Comparison of ENCODE assay signal across 7 cellular contexts in genomic region chrX:69615323-69615722, GRCh38. TPM values are rescaled to one million over a fixed set of nuclear protein-coding genes. Genes with fewer than 3 reads are reported as not detected.
DNase-seq lines count a peak whose midpoint lies in the region; ATAC-seq and TF ChIP-seq lines count a peak whose summit lies in the region.

No MANE protein-coding gene starts in this region.

- H3K4me3 ChIP-seq in H7 (ENCODE audit: insufficient read depth, low read depth, low read length) = peak overlapping the region; percentile 10; the same call in 1 of the 2 replicates
- H3K4me3 ChIP-seq in PC-9 = no peak overlapping the region
- H3K4me3 ChIP-seq in fibroblast of villous mesenchyme (ENCODE audit: low read depth, low read length) = peak overlapping the region; percentile 12

- CTCF ChIA-PET in PC-9 (lab: Charles Lee) = no interaction called here

- H3K4me2 ChIP-seq in PC-9 = peak overlapping the region; percentile 69; the same call in 1 of the 2 replicates

- no peaks in the 10 kb centered on the region for H3K9me2 ChIP-seq in PC-9 (ENCODE audit: insufficient read depth)

- H3F3A ChIP-seq in PC-9 (ENCODE audit: insufficient read depth, low read depth) = no peaks in the 10 kb centered on the region

- no peak for ATAC-seq in HG03108 (IDR thresholded peaks at IDR 0.05; ENCODE audit: unreplicated experiment)

- H2AFZ ChIP-seq in PC-9 = no peak overlapping the region

- POLR2A ChIA-PET in PC-9 (lab: Charles Lee; ENCODE audit: unreplicated experiment) = no interaction called here

- no peaks in the 10 kb centered on the region for H3K79me2 ChIP-seq in PC-9 (ENCODE audit: low read depth)

- H3K9me3 ChIP-seq in PC-9 (ENCODE audit: insufficient read depth, low read depth) = no peaks in the 10 kb centered on the region

- DNase-seq in H7 (peak; percentile 28), PC-9 (no peak), fibroblast of villous mesenchyme (ENCODE audit: low read depth) (no peak), putamen (ENCODE audit: low spot score) (peak; percentile 7), OCI-M1 (lab: John Stamatoyannopoulos, UW) (no peak), cerebellar nuclear complex (lab: John Stamatoyannopoulos, UW) (no peak)

- H3K4me1 ChIP-seq in PC-9 (replicated peaks; ENCODE audit: insufficient read depth) = no peaks in the 10 kb centered on the region

- peaks cover 14% of the 10 kb centered on the region for H3K27me3 ChIP-seq in H7 (ENCODE audit: control insufficient read depth, insufficient read depth, low read length)
- H3K27me3 ChIP-seq in PC-9 (ENCODE audit: insufficient read depth, low read depth) = peaks cover 6% of the 10 kb centered on the region; the same call in 1 of the 2 replicates

- intact Hi-C loops in PC-9 (cut with micrococcal nuclease; ENCODE audit: unreplicated experiment) = no loop called here

- no TSS peak for BruUV-seq in PC-9 (replicated peaks; lab: Mats Ljungman, UMichigan)

- no peak overlapping the region for H3K27ac ChIP-seq in PC-9

- TF ChIP-seq CTCF in PC-9 (conservative IDR thresholded peaks at IDR 0.05) (no peak), fibroblast of villous mesenchyme (IDR thresholded peaks at IDR 0.05; ENCODE audit: insufficient read depth, low read depth, low read length) (no peak)

- H4K20me1 ChIP-seq in PC-9 (ENCODE audit: insufficient read depth) = no peaks in the 10 kb centered on the region

- H3K36me3 ChIP-seq in H7 (replicated peaks; ENCODE audit: control insufficient read depth, insufficient read depth, low read length) (no peaks in the 10 kb centered on the region), PC-9 (ENCODE audit: low read depth) (no peaks in the 10 kb centered on the region)

RNA-seq across cellular contexts. Expression of gene EDA, which starts 0.6 kb away (rescaled TPM):
- 8.1 and 8.6 TPM in 2 replicates for total RNA-seq in H7 (2014; rRNA removed; shearing (Covaris generic))
- total RNA-seq in PC-9 (2021) = not detected in 2 replicates
- total RNA-seq in fibroblast of villous mesenchyme = under 0.01 TPM in 1 of 2 replicates, not detected in the other

Comparison
In these comparisons a context has a peak if more than half of its experiments do, and no peak if none do; other contexts are left out.
1. DNase-seq: peak in H7 (single experiment) and putamen (single experiment); none in PC-9 (0 of 2), fibroblast of villous mesenchyme (single experiment), OCI-M1 (single experiment) and cerebellar nuclear complex (0 of 2).